Comparison of ENCODE assay signal across 37 cellular contexts in genomic region chr21:36502365-36502764, GRCh38. TPM values are rescaled to one million over a fixed set of nuclear protein-coding genes. Genes with fewer than 3 reads are reported as not detected.
"Had no signal": no experiment of that assay in that cellular context is flagged by ENCODE, and none has a peak within 500 bp of the region (broad histone marks: within the 10 kb centered on the region; RNA-seq: fewer than 3 reads in every experiment).

No MANE protein-coding gene starts in this region.

- ATAC-seq: activated naive CD4-positive, alpha-beta T cell treated with anti-CD3 and anti-CD28 coated beads, Interleukin-2, amount 50 U/mL, for 72 hours; activated naive CD8-positive, alpha-beta T cell treated with anti-CD3 and anti-CD28 coated beads, Interleukin-2, amount 50 U/mL, for 24 hours; activated T-cell treated with anti-CD3 and anti-CD28 coated beads, Interleukin-2, amount 50 U/mL, for 4 hours; activated T-cell treated with anti-CD3 and anti-CD28 coated beads, Interleukin-2, amount 50 U/mL, for 72 hours; activated T-helper 17 cell treated with anti-CD3 and anti-CD28 coated beads, Interleukin-2, amount 50 U/mL, for 72 hours; body of pancreas had no signal

- H3K27ac ChIP-seq: adrenal gland, body of pancreas, brain microvascular endothelial cell, breast epithelium, cardiac muscle cell had no signal

- H3K36me3 ChIP-seq: adrenal gland, ascending aorta, brain microvascular endothelial cell, breast epithelium, cardiac muscle cell had no signal

- H3K4me3 ChIP-seq: adrenal gland, ascending aorta, body of pancreas, breast epithelium, cardiac muscle cell had no signal

- H3K9me3 ChIP-seq: adrenal gland, ascending aorta, body of pancreas, breast epithelium had no signal

- DNase-seq: activated effector memory CD4-positive, alpha-beta T cell treated with Interleukin-2 at 50 U/mL for 16 hours; activated gamma-delta T cell; activated gamma-delta T cell treated with Interleukin-2 at 50 U/mL for 16 hours; activated naive CD4-positive, alpha-beta T cell; activated naive CD4-positive, alpha-beta T cell treated with anti-CD3 and anti-CD28 coated beads for 36 hours; activated naive CD4-positive, alpha-beta T cell treated with anti-CD3 and anti-CD28 coated beads, Interleukin-2, amount 10 ng/mL, durations not matched to agents 7 days and 5 days; activated naive CD4-positive, alpha-beta T cell treated with anti-CD3 and anti-CD28 coated beads, Interleukin-2, amount 50 U/mL, for 16 hours; activated naive CD4-positive, alpha-beta T cell treated with Interleukin-2 at 50 U/mL for 16 hours; activated naive CD8-positive, alpha-beta T cell treated with anti-CD3 and anti-CD28 coated beads for 36 hours; activated naive CD8-positive, alpha-beta T cell treated with anti-CD3 and anti-CD28 coated beads, Interleukin-2, amount 10 ng/mL, durations not matched to agents 7 days and 5 days; activated naive CD8-positive, alpha-beta T cell treated with anti-CD3 and anti-CD28 coated beads, Interleukin-2, amount 50 U/mL, for 24 hours; activated T-cell treated with anti-CD3 and anti-CD28 coated beads, Interleukin-2, amount 50 U/mL, for 24 hours; activated T-cell treated with anti-CD3 and anti-CD28 coated beads, Interleukin-2, amount 50 U/mL, for 4 hours; activated T-cell treated with anti-CD3 and anti-CD28 coated beads, Interleukin-2, amount 50 U/mL, for 48 hours; activated T-cell treated with anti-CD3 and anti-CD28 coated beads, Interleukin-2, amount 50 U/mL, for 72 hours; adrenal gland; amniotic stem cell; amygdala; anterior cingulate cortex; aorta; body of pancreas; brain microvascular endothelial cell; caudate nucleus; central memory CD4-positive, alpha-beta T cell; cerebellar nuclear complex had no signal

- H3K27me3 ChIP-seq: adrenal gland, ascending aorta, body of pancreas, brain microvascular endothelial cell, breast epithelium, cardiac muscle cell had no signal

- H3K4me1 ChIP-seq: adrenal gland, ascending aorta, breast epithelium had no signal

RNA-seq across cellular contexts. Expression of gene CLDN14, which starts 22.4 kb away (rescaled TPM):
- total RNA-seq: activated naive CD4-positive, alpha-beta T cell treated with anti-CD3 and anti-CD28 coated beads for 36 hours; activated naive CD4-positive, alpha-beta T cell treated with anti-CD3 and anti-CD28 coated beads, Interleukin-2, amount 50 U/mL, for 72 hours; activated naive CD8-positive, alpha-beta T cell treated with anti-CD3 and anti-CD28 coated beads for 36 hours; activated naive CD8-positive, alpha-beta T cell treated with anti-CD3 and anti-CD28 coated beads, Interleukin-2, amount 10 ng/mL, durations not matched to agents 7 days and 5 days; activated T-cell treated with anti-CD3 and anti-CD28 coated beads, Interleukin-2, amount 50 U/mL, for 4 hours; activated T-cell treated with anti-CD3 and anti-CD28 coated beads, Interleukin-2, amount 50 U/mL, for 72 hours; activated T-helper 1 cell treated with anti-CD3 and anti-CD28 coated beads, Interleukin-12 subunit alpha, Interleukin-12 subunit beta, Interleukin-2, Interleukin-4 antibody, amounts not matched to agents 30 ng/mL and 10 ng/mL and 1 ng/mL, durations not matched to agents 14 hours and 24 hours and 36 hours; activated T-helper 2 cell treated with anti-CD3 and anti-CD28 coated beads, Interferon-gamma antibody, Interleukin-2, Interleukin-4, amounts not matched to agents 10 μg/mL and 5 μg/mL and 100 μg/mL, durations not matched to agents 14 hours and 24 hours and 36 hours; adrenal gland; ascending aorta; astrocyte; breast epithelium; bronchial epithelial cell; cardiac muscle cell; cardiac septum; cerebellum; chondrocyte had no signal
